ENCODE assay signal across 11 cellular contexts in genomic region chr10:5566606-5567005, GRCh38. TPM values are rescaled to one million over a fixed set of nuclear protein-coding genes. Genes with fewer than 3 reads are reported as not detected.
DNase-seq lines count a peak whose midpoint lies in the region; TF ChIP-seq lines count a peak whose summit lies in the region.
"Had no signal": no experiment of that assay in that cellular context is flagged by ENCODE, and none has a peak within 500 bp of the region (broad histone marks: within the 10 kb centered on the region; RNA-seq: fewer than 3 reads in every experiment).

No MANE protein-coding gene starts in this region.

- 62 to 66% methylated on average over 3 of the region's 3 CpGs for WGBS in GM23248 (ENCODE audit: low coverage in 1 of 2, low lambda C conversion rate in 2 of 2, missing lambda C conversion rate in 2 of 2), 2 experiments

- H3K4me2 ChIP-seq in GM23248 (ENCODE audit: unreplicated experiment): no peak overlapping the region

- no peak overlapping the region for H3K27ac Mint-ChIP-seq in MCF 10A (ENCODE audit: low read depth, unreplicated experiment)

- no peak overlapping the region for H3K4me3 Mint-ChIP-seq in MCF 10A (ENCODE audit: unreplicated experiment)

- no peak overlapping the region for H3K4me3 ChIP-seq in GM23248
- H3K4me3 ChIP-seq in dorsolateral prefrontal cortex: no peak overlapping the region
- H3K4me3 ChIP-seq: thoracic aorta had no signal

- H3K9me3 ChIP-seq in GM23248 (ENCODE audit: low read depth): no peaks in the 10 kb centered on the region
- H3K9me3 ChIP-seq: thoracic aorta had no signal

- H3K79me2 ChIP-seq in GM23248 (ENCODE audit: insufficient read depth): no peaks in the 10 kb centered on the region

- POLR2A ChIA-PET in MCF 10A (lab: Yijun Ruan, JAX): interaction anchor here (0.7 to 6.2 kb wide), 9 partner anchors 12 to 896 kb away, joined by 3 to 50 read pairs (median 6); no protein-coding TSS in a partner anchor

- H3F3A ChIP-seq in GM23248 (ENCODE audit: insufficient read depth): peaks cover 20% of the 10 kb centered on the region

- H3K9me3 Mint-ChIP-seq in MCF 10A (ENCODE audit: unreplicated experiment): no peaks in the 10 kb centered on the region

- H3K9me2 ChIP-seq in GM23248 (ENCODE audit: insufficient read depth): no peaks in the 10 kb centered on the region

- H3K4me1 Mint-ChIP-seq in MCF 10A (ENCODE audit: insufficient read depth, unreplicated experiment): peaks cover 27% of the 10 kb centered on the region

- H2AFZ ChIP-seq in GM23248: no peak overlapping the region

- DNase-seq in GM23248 (peak; percentile 67), RPMI7951 (ENCODE audit: low read depth) (peak; percentile 60), MCF 10A (ENCODE audit: unreplicated experiment) (peak; percentile 45), anterior cingulate cortex (lab: John Stamatoyannopoulos, UW) (no peak), NCI-H1930 (lab: John Stamatoyannopoulos, UW) (no peak), SW480 (ENCODE audit: low spot score) (no peak), dorsolateral prefrontal cortex (no peak)
- peak; percentile 28 to 46 (median 34) for DNase-seq in stimulated activated CD4-positive, alpha-beta T cell treated with anti-CD3 and anti-CD28 coated beads, Interleukin-12 subunit alpha, Interleukin-12 subunit beta, amount 100 ng/mL, for 48 hours (ENCODE audit: low read depth in 2 of 3, low spot score in 1 of 3)
- DNase-seq: NCI-H446 treated with DMSO at 0.1 percent for 48 hours, small intestine had no signal

- intact Hi-C loops in MCF 10A (cut with micrococcal nuclease): no loop called here
- intact Hi-C loops in dorsolateral prefrontal cortex (cut with DNase I): no loop called here

- H3K36me3 Mint-ChIP-seq in MCF 10A (ENCODE audit: insufficient read depth, unreplicated experiment): no peaks in the 10 kb centered on the region

- H4K20me1 ChIP-seq in GM23248 (ENCODE audit: insufficient read depth): no peaks in the 10 kb centered on the region

- no TSS peak for BruUV-seq in MCF 10A (replicated peaks; lab: Mats Ljungman, UMichigan)

- CTCF ChIA-PET in MCF 10A (lab: Yijun Ruan, JAX): interaction anchor here (0.6 to 1.2 kb wide), 4 partner anchors 17 to 215 kb away, joined by 3 to 5 read pairs (median 4); no protein-coding TSS in a partner anchor

- H3K27me3 ChIP-seq in GM23248 (replicated peaks; ENCODE audit: insufficient read depth): no peaks in the 10 kb centered on the region
- H3K27me3 ChIP-seq in dorsolateral prefrontal cortex: no peaks in the 10 kb centered on the region

- H3K27me3 Mint-ChIP-seq in MCF 10A (ENCODE audit: insufficient read depth, unreplicated experiment): no peaks in the 10 kb centered on the region

- no peak for TF ChIP-seq CTCF in MCF 10A (IDR thresholded peaks at IDR 0.05; ENCODE audit: unreplicated experiment)
- no peak for TF ChIP-seq CTCF in dorsolateral prefrontal cortex (IDR thresholded peaks at IDR 0.05 in 54 of 56, conservative IDR thresholded peaks at IDR 0.05 in 2 of 56; ENCODE audit: low read depth in 1 of 56, partially characterized antibody in 56 of 56)

- H3K36me3 ChIP-seq in GM23248 (ENCODE audit: low read depth): no peaks in the 10 kb centered on the region
- H3K36me3 ChIP-seq: thoracic aorta had no signal

- H3K4me1 ChIP-seq in GM23248 (ENCODE audit: insufficient read depth): peaks cover 42% of the 10 kb centered on the region

- H3K27ac ChIP-seq in GM23248 (peak overlapping the region; percentile 90), dorsolateral prefrontal cortex (no peak overlapping the region)
- H3K27ac ChIP-seq: thoracic aorta had no signal

- in situ Hi-C loops in GM23248 (cut with MboI): no loop called here

- H3K9ac ChIP-seq in GM23248: peak overlapping the region; percentile 45; the same call in 1 of the 2 replicates

RNA-seq across cellular contexts. Expression of gene CALML3, which starts 41.8 kb away (rescaled TPM):
- not detected in 2 replicates for total RNA-seq in GM23248 (2014; rRNA removed; shearing (Covaris generic))
- not detected in 2 replicates for polyA plus RNA-seq in GM23248 (2016; fragmentation: Nextera tagmentation; extraction: Ambion mirVana)
- not detected in 2 replicates for total RNA-seq in RPMI7951 (2014; rRNA removed; shearing (Covaris generic))
- total RNA-seq in MCF 10A (2022) (0.25 and 0.75 TPM in 2 replicates), dorsolateral prefrontal cortex (under 1 TPM in 21 of 120 experiments, not detected in 99; 0.11 to 0.45 (median 0.23) TPM)
- total RNA-seq: thoracic aorta had no signal

Comparison
In these comparisons a context has a peak if more than half of its experiments do, and no peak if none do; other contexts are left out.
1. DNase-seq: peak in GM23248 (single experiment), RPMI7951 (single experiment), MCF 10A (single experiment) and stimulated activated CD4-positive, alpha-beta T cell treated with anti-CD3 and anti-CD28 coated beads, Interleukin-12 subunit alpha, Interleukin-12 subunit beta, amount 100 ng/mL, for 48 hours (3 of 3); none in anterior cingulate cortex (0 of 58), NCI-H1930 (0 of 2), SW480 (single experiment) and dorsolateral prefrontal cortex (0 of 10).